In the genomic region with DNA sequence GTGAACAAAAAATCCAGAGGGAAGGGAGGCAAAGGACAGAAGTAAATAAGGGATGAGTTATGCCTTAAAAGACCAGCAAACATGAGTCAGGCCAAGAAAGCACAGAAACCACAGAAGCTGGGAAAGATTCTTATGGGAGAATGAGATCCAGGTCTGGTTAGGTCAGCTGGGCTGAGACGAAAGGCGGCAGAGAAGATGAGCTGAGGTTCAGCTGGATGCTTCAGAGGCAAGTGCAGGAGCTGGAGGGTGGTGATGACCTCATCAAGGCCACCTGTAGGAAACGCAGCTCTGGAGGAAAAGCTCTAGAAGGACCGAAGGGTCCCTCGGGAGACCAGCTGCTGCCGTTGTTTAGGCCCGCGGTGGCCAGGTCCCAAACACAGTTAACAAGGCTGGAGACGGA, we compare ENCODE assay signal across 13 cellular contexts.
DNase-seq lines count a peak whose midpoint lies in the region; ATAC-seq lines count a peak whose summit lies in the region.
"Had no signal": no experiment of that assay in that cellular context is flagged by ENCODE, and none has a peak within 500 bp of the region (broad histone marks: within the 10 kb centered on the region; RNA-seq: fewer than 3 reads in every experiment).

No MANE protein-coding gene starts in this region.

- no peak for ATAC-seq in GM21723 (IDR thresholded peaks at IDR 0.05; ENCODE audit: unreplicated experiment)
- no peak for ATAC-seq in HG03280 (IDR thresholded peaks at IDR 0.05; ENCODE audit: unreplicated experiment)
- ATAC-seq: esophagus mucosa had no signal

- peak; percentile 82 for DNase-seq in AG08395 (ENCODE audit: low spot score)
- DNase-seq in HCEC 1CT = peak; percentile 5
- peak; percentile 75 for DNase-seq in astrocyte of the hippocampus (ENCODE audit: low read depth, low spot score)
- peak; percentile 73 for DNase-seq in kidney tubule cell (ENCODE audit: low spot score)
- no peak for DNase-seq in NCI-H128 (lab: John Stamatoyannopoulos, UW; ENCODE audit: unreplicated experiment)
- DNase-seq in Kasumi-1 (lab: John Stamatoyannopoulos, UW) = no peak
- DNase-seq: activated CD4-positive, CD25-positive, alpha-beta regulatory T cell; activated CD8-positive, alpha-beta memory T cell treated with anti-CD3 and anti-CD28 coated beads, Interleukin-2, amount 50 U/mL, for 4 hours; DMS79; NCI-H2107 had no signal

Comparison
In these comparisons a context has a peak if more than half of its experiments do, and no peak if none do; other contexts are left out.
1. DNase-seq: peak in AG08395 (single experiment), HCEC 1CT (single experiment), astrocyte of the hippocampus (single experiment) and kidney tubule cell (single experiment); none in NCI-H128 (single experiment) and Kasumi-1 (0 of 2).